ENCODE assay signal across 21 cellular contexts in the genomic region with DNA sequence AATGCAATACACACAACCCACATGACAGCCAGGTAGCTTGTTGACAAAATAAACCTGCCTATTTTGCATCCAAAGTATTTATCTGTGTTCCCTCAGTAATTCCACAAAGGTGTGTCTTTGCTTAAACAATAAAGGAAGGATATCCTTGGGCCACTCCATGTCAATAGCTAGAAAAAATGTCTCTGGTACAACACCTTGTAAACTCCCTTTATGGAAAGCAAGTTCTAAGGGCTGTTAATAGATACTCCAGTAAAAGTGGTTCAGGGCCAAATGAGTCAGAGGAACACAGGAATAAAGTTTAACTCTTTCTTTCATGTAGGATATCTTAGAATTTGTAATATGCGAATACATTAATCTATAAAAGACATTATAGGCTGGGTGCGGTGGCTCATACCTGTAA.
"Had no signal": no experiment of that assay in that cellular context is flagged by ENCODE, and none has a peak within 500 bp of the region (broad histone marks: within the 10 kb centered on the region; RNA-seq: fewer than 3 reads in every experiment).

No MANE protein-coding gene starts in this region.

- H3K4me1 Mint-ChIP-seq: natural killer cell, T-helper 17 cell, WTC11 had no signal

- ATAC-seq: activated CD8-positive, alpha-beta T cell treated with anti-CD3 and anti-CD28 coated beads for 36 hours; activated naive CD4-positive, alpha-beta T cell treated with anti-CD3 and anti-CD28 coated beads, Interleukin-2, amount 50 U/mL, for 72 hours; heart left ventricle; left cardiac atrium; natural killer cell; T-helper 17 cell; WTC11 had no signal

- H3K27ac Mint-ChIP-seq: activated CD8-positive, alpha-beta T cell treated with anti-CD3 and anti-CD28 coated beads for 36 hours; activated naive CD4-positive, alpha-beta T cell treated with anti-CD3 and anti-CD28 coated beads, Interleukin-2, amount 50 U/mL, for 72 hours; brain; natural killer cell; T-helper 17 cell; WTC11 had no signal

- H3K9me3 ChIP-seq: gastrocnemius medialis, heart left ventricle, neutrophil, tibial nerve had no signal

- H3K27me3 Mint-ChIP-seq: activated CD8-positive, alpha-beta T cell treated with anti-CD3 and anti-CD28 coated beads for 36 hours; brain had no signal

- H3K4me1 ChIP-seq: heart left ventricle, tibial nerve had no signal

- H3K27me3 ChIP-seq: gastrocnemius medialis, heart left ventricle, neutrophil, tibial nerve had no signal

- H3K36me3 Mint-ChIP-seq: activated naive CD4-positive, alpha-beta T cell treated with anti-CD3 and anti-CD28 coated beads, Interleukin-2, amount 50 U/mL, for 72 hours; brain; natural killer cell; WTC11 had no signal

- H3K27ac ChIP-seq: gastrocnemius medialis, heart left ventricle, neutrophil, tibial nerve had no signal

- H3K4me3 ChIP-seq: gastrocnemius medialis, heart left ventricle, tibial nerve had no signal

- H3K9me3 Mint-ChIP-seq: brain, WTC11 had no signal

- H3K36me3 ChIP-seq: gastrocnemius medialis, heart left ventricle, neutrophil, tibial nerve had no signal

- H3K4me3 Mint-ChIP-seq: activated CD8-positive, alpha-beta T cell treated with anti-CD3 and anti-CD28 coated beads for 36 hours; brain; natural killer cell; T-helper 17 cell; WTC11 had no signal

- DNase-seq: activated CD4-positive, alpha-beta T cell treated with anti-CD3 and anti-CD28 coated beads for 48 hours; activated CD8-positive, alpha-beta T cell treated with anti-CD3 and anti-CD28 coated beads for 36 hours; activated effector memory CD4-positive, alpha-beta T cell treated with anti-CD3 and anti-CD28 coated beads, Interleukin-2, amount 50 U/mL, for 16 hours; activated T-cell treated with anti-CD3 and anti-CD28 coated beads, Interleukin-2, amount 50 U/mL, for 48 hours; amniotic stem cell; cerebellar nuclear complex; effector memory CD4-positive, alpha-beta T cell; gastrocnemius medialis; heart left ventricle; left cardiac atrium; natural killer cell; retina; stimulated activated CD4-positive, alpha-beta T cell treated with anti-CD3 and anti-CD28 coated beads, Interleukin-15, amount 100 ng/mL, for 24 hours; stimulated activated CD4-positive, alpha-beta T cell treated with anti-CD3 and anti-CD28 coated beads, Interleukin-4, amount 100 ng/mL, for 1 hour; stimulated activated naive CD4-positive, alpha-beta T cell; T-helper 17 cell had no signal
